ENCODE assay signal across 7 cellular contexts in genomic region chr15:71603379-71603778, GRCh38.
"Had no signal": no experiment of that assay in that cellular context is flagged by ENCODE, and none has a peak within 500 bp of the region (broad histone marks: within the 10 kb centered on the region; RNA-seq: fewer than 3 reads in every experiment).

No MANE protein-coding gene starts in this region.

- H3K4me3 ChIP-seq: K562 had no signal

- ATAC-seq: HepG2, K562 had no signal

- DNase-seq: IMR-90, KBM-7, KG1 had no signal

- H3K27ac ChIP-seq: HL-60, KMS-11 had no signal
